Comparison of ENCODE assay signal across 23 cellular contexts in the genomic region with DNA sequence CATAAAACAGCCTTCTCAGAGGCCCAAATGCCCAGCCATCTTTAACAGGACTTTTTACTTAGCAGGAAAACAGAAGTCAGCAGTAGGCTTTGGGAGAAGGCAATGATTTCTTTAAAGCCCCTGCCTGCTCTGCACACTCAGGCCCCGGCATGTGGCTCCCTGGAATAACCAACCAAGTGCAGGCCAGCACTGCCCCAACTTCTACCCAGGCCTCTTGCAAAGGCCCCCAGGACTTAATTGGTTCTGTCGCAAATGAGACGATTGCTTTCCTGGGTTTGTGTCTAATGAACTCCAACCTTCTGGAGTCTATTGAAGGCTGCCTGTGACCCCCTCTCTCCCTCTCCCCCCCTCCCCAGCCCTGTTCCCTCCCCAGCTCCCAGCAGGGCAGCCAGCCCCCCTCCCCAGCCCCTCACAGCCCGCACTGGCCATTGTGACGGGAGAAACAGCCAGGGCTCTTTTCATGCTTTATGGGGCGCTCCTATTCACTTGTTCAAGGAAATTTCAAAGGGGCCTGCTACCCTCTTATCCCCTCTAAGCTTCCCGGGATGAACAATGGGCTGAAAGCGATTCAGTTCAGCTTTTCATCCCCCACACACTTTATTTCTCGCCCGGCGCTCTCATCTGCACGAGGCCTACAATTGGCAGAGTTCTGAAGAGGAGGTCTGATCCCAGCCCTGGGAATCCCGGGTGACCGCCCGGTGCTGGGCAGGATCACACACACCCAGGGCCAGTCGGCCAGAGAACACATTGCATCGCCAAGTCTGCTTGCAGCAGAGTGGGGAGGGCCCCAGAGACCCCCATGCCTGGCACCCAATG. TPM values are rescaled to one million over a fixed set of nuclear protein-coding genes. Genes with fewer than 3 reads are reported as not detected.
DNase-seq lines count a peak whose midpoint lies in the region; ATAC-seq, FAIRE-seq and TF ChIP-seq lines count a peak whose summit lies in the region.
"Had no signal": no experiment of that assay in that cellular context is flagged by ENCODE, and none has a peak within 500 bp of the region (broad histone marks: within the 10 kb centered on the region; RNA-seq: fewer than 3 reads in every experiment).

No MANE protein-coding gene starts in this region.

- 97% methylated on average over 17 of the region's 17 CpGs for WGBS in HepG2 (ENCODE audit: low lambda C conversion rate)

- no peaks in the 10 kb centered on the region for H3K9me3 Mint-ChIP-seq in Caco-2 (ENCODE audit: unreplicated experiment)
- H3K9me3 Mint-ChIP-seq: activated CD4-positive, alpha-beta T cell treated with anti-CD3 and anti-CD28 coated beads, Interleukin-2, amount 10 ng/mL, durations not matched to agents 24 days and 14 days; activated naive CD4-positive, alpha-beta T cell treated with anti-CD3 and anti-CD28 coated beads, Interleukin-2, amount 50 U/mL, for 72 hours; CD14-positive monocyte; HFFc6 had no signal

- peak overlapping the region; percentile 22 for H3K27ac Mint-ChIP-seq in Caco-2 (ENCODE audit: unreplicated experiment)
- H3K27ac Mint-ChIP-seq: activated CD4-positive, alpha-beta T cell treated with anti-CD3 and anti-CD28 coated beads, Interleukin-2, amount 10 ng/mL, durations not matched to agents 24 days and 14 days; HFFc6 had no signal

- H3K4me2 ChIP-seq in HepG2 (ENCODE audit: low read depth, low read length) = no peak overlapping the region
- H3K4me2 ChIP-seq: PC-9 had no signal

- no peak overlapping the region for H2AFZ ChIP-seq in HepG2 (ENCODE audit: low read length)
- H2AFZ ChIP-seq: PC-9 had no signal

- FAIRE-seq in HepG2 (lab: Jason Lieb, UNC) = no peak
- FAIRE-seq: A549, TTC549 had no signal

- H3K9me3 ChIP-seq in Caco-2 = no peaks in the 10 kb centered on the region
- H3K9me3 ChIP-seq in colonic mucosa = no peaks in the 10 kb centered on the region
- H3K9me3 ChIP-seq in HepG2 (ENCODE audit: low read length) = no peaks in the 10 kb centered on the region
- H3K9me3 ChIP-seq: A549, breast epithelium had no signal

- BruUV-seq in Caco-2 (replicated peaks; lab: Mats Ljungman, UMichigan) = no TSS peak
- no TSS peak for BruUV-seq in HepG2 (replicated peaks; lab: Mats Ljungman, UMichigan)

- no peak for TF ChIP-seq POLR2A in HepG2 (IDR thresholded peaks at IDR 0.05; ENCODE audit: insufficient read depth in 1 of 2, low read depth in 2 of 2, low read length in 2 of 2)

- TF ChIP-seq EP300 in HepG2 (IDR thresholded peaks at IDR 0.05; ENCODE audit: low read depth in 2 of 2, low read length in 2 of 2) = no peak
- no peak for TF ChIP-seq EP300 in HepG2 (CRISPR knock-in tag; IDR thresholded peaks at IDR 0.05; ENCODE audit: borderline replicate concordance)

- DNase-seq in Caco-2 (no peak), colonic mucosa (no peak), HepG2 (ENCODE audit: low spot score) (no peak), retina (peak; percentile 64), mucosa of gallbladder (ENCODE audit: low spot score) (no peak), inferior parietal cortex (ENCODE audit: extremely low spot score) (no peak), foreskin keratinocyte (no peak)
- DNase-seq: activated CD4-positive, alpha-beta T cell treated with anti-CD3 and anti-CD28 coated beads, Interleukin-2, amount 10 ng/mL, durations not matched to agents 24 days and 14 days; effector CD8-positive, alpha-beta T cell; HFFc6; IMR-90; mammary epithelial cell; MM.1S; NCI-H1930; NCI-H748 treated with DMSO at 0.1 percent for 48 hours; PC-9 had no signal

- no peak overlapping the region for H3K4me3 Mint-ChIP-seq in Caco-2 (ENCODE audit: unreplicated experiment)
- H3K4me3 Mint-ChIP-seq: activated CD4-positive, alpha-beta T cell treated with anti-CD3 and anti-CD28 coated beads, Interleukin-2, amount 10 ng/mL, durations not matched to agents 24 days and 14 days; CD14-positive monocyte; HFFc6 had no signal

- in situ Hi-C loops in HepG2 (cut with HindIII; ENCODE audit: extremely low pct_ligation_motif_present, low pct_unique_long_range_greater_than_20kb) = loop anchor here (5.0 to 25.0 kb wide), 2 partner anchors 254 to 616 kb away; no protein-coding TSS in a partner anchor

- peaks cover 44% of the 10 kb centered on the region for H3K79me2 ChIP-seq in HepG2 (ENCODE audit: insufficient read depth, low read length)

- POLR2A ChIA-PET in Caco-2 (lab: Charles Lee) = no interaction called here
- POLR2A ChIA-PET in HepG2 (lab: Yijun Ruan, JAX) = interaction anchor here (1.3 kb wide), 1 partner anchor 11 kb away, joined by 4 read pairs; no protein-coding TSS in a partner anchor

- peaks cover 60% of the 10 kb centered on the region for H3K4me1 Mint-ChIP-seq in Caco-2 (ENCODE audit: low read depth, unreplicated experiment)
- H3K4me1 Mint-ChIP-seq: CD14-positive monocyte had no signal

- TF ChIP-seq CTCF in Caco-2 (IDR thresholded peaks at IDR 0.05; ENCODE audit: insufficient read depth in 1 of 2, low read depth in 1 of 2, low read length in 1 of 2, severe bottlenecking in 1 of 2, unreplicated experiment in 1 of 2) (no peak), colonic mucosa (IDR thresholded peaks at IDR 0.05) (no peak), HepG2 (CRISPR knock-in tag; IDR thresholded peaks at IDR 0.05) (no peak), foreskin keratinocyte (conservative IDR thresholded peaks at IDR 0.05) (no peak)

- peak overlapping the region in 1 of 2 donors; percentile 66 for H3K9ac ChIP-seq in colonic mucosa (ENCODE audit: low read depth in 2 of 2, low read length in 2 of 2)
- H3K9ac ChIP-seq in HepG2 (ENCODE audit: insufficient read depth, low read depth, low read length) = no peak overlapping the region

- peaks cover 14% of the 10 kb centered on the region for H3K36me3 Mint-ChIP-seq in Caco-2 (ENCODE audit: insufficient read depth, unreplicated experiment)
- H3K36me3 Mint-ChIP-seq: CD14-positive monocyte had no signal

- intact Hi-C loops in Caco-2 (cut with micrococcal nuclease; ENCODE audit: unreplicated experiment) (no loop called here), colonic mucosa (cut with DNase I) (no loop called here), HepG2 (cut with micrococcal nuclease; ENCODE audit: unreplicated experiment) (no loop called here)

- TF ChIP-seq RAD21 in HepG2 (CRISPR knock-in tag; IDR thresholded peaks at IDR 0.05) = no peak

- peaks cover 32% of the 10 kb centered on the region for H4K20me1 ChIP-seq in HepG2 (ENCODE audit: insufficient read depth, low read length)

- CTCF ChIA-PET in Caco-2 (lab: Charles Lee) (no interaction called here), HepG2 (lab: Yijun Ruan, JAX; ENCODE audit: low intra/inter-chr PET ratio, low total read pairs) (no interaction called here)

- no peaks in the 10 kb centered on the region for H3K27me3 Mint-ChIP-seq in Caco-2 (ENCODE audit: insufficient read depth, unreplicated experiment)

- H3K27me3 ChIP-seq in Caco-2 (replicated peaks; ENCODE audit: control insufficient read depth, insufficient read depth, low read length) = no peaks in the 10 kb centered on the region
- H3K27me3 ChIP-seq in colonic mucosa = no peaks in the 10 kb centered on the region
- H3K27me3 ChIP-seq in HepG2 (ENCODE audit: control insufficient read depth in 1 of 2, insufficient read depth in 2 of 2, low read length in 2 of 2) = no peaks in the 10 kb centered on the region
- H3K27me3 ChIP-seq in foreskin keratinocyte = no peaks in the 10 kb centered on the region
- H3K27me3 ChIP-seq: breast epithelium had no signal

- ATAC-seq in HepG2 (no peak), foreskin keratinocyte (no peak), HG02852 (IDR thresholded peaks at IDR 0.05; ENCODE audit: unreplicated experiment) (no peak)
- ATAC-seq: A549; activated naive CD4-positive, alpha-beta T cell treated with anti-CD3 and anti-CD28 coated beads, Interleukin-2, amount 50 U/mL, for 72 hours; SK-N-SH treated with all-trans-retinoic acid at 6 μM for 48 hours had no signal

- no peak overlapping the region for H3K4me3 ChIP-seq in Caco-2 (ENCODE audit: low read depth, low read length)
- no peak overlapping the region for H3K4me3 ChIP-seq in colonic mucosa
- no peak overlapping the region for H3K4me3 ChIP-seq in HepG2 (replicated peaks in 1 of 3; ENCODE audit: insufficient read depth in 1 of 3, low read depth in 2 of 3, low read length in 3 of 3)
- H3K4me3 ChIP-seq: A549, breast epithelium, PC-9 had no signal

- H3K36me3 ChIP-seq in Caco-2 (ENCODE audit: control insufficient read depth, insufficient read depth, low read length) (peaks cover 3% of the 10 kb centered on the region; the same call in 1 of the 2 replicates), colonic mucosa (no peaks in the 10 kb centered on the region), HepG2 (replicated peaks in 1 of 2; ENCODE audit: control insufficient read depth in 1 of 2, insufficient read depth in 2 of 2, low read length in 2 of 2) (peaks cover 65 to 97% of the 10 kb centered on the region in 2 experiments)
- H3K36me3 ChIP-seq: breast epithelium had no signal

- H3K27ac ChIP-seq in colonic mucosa (peak overlapping the region; percentile 75), HepG2 (ENCODE audit: extremely low read length, insufficient read depth, low read length) (no peak overlapping the region), foreskin keratinocyte (no peak overlapping the region)
- H3K27ac ChIP-seq: PC-9 had no signal

- H3K4me1 ChIP-seq in Caco-2 (peaks cover 75% of the 10 kb centered on the region), colonic mucosa (peaks cover 10% of the 10 kb centered on the region), HepG2 (ENCODE audit: insufficient read depth, low read length) (peaks cover 35% of the 10 kb centered on the region), foreskin keratinocyte (no peaks in the 10 kb centered on the region)
- H3K4me1 ChIP-seq: breast epithelium had no signal

RNA-seq across cellular contexts. Expression of a gene that starts 15.5 kb away (rescaled TPM):
- total RNA-seq in Caco-2 (2022) (141 and 168 TPM in 2 replicates), colonic mucosa (10 to 100 TPM; 38.0 to 41.6 TPM), HepG2 (2016; rRNA removed; fragmentation: Illumina TruSeq; extraction: Trizol) (53.8 and 58.6 TPM in 2 replicates), mucosa of gallbladder (14.4 TPM), foreskin keratinocyte (0.21 and 0.34 TPM in 2 replicates)
- 12.0 and 13.7 TPM in 2 replicates for total RNA-seq in HepG2 (2016; cell fraction: cytosol; rRNA removed; fragmentation: Illumina TruSeq; extraction: Trizol; ENCODE audit: low read depth)
- 45.1 and 59.6 TPM in 2 replicates for total RNA-seq in HepG2 (2016; cell fraction: insoluble cytoplasmic fraction; rRNA removed; fragmentation: Illumina TruSeq; extraction: Trizol)
- total RNA-seq in HepG2 (2016; cell fraction: membrane; rRNA removed; fragmentation: Illumina TruSeq; extraction: Trizol) = 27.0 and 28.7 TPM in 2 replicates
- 79.3 and 81.9 TPM in 2 replicates for total RNA-seq in HepG2 (2016; cell fraction: nucleus; rRNA removed; fragmentation: Illumina TruSeq; extraction: Trizol)
- polyA plus RNA-seq in HepG2 (2011; rRNA removed) (55.0 and 63.4 TPM in 2 replicates), foreskin keratinocyte (0.07 TPM in 2 replicates)
- 29.9 and 39.9 TPM in 2 replicates for polyA plus RNA-seq in HepG2 (2011; cell fraction: cytosol; rRNA removed)
- 126 and 210 TPM in 2 replicates for polyA plus RNA-seq in HepG2 (2011; cell fraction: nucleus; rRNA removed)
- polyA plus RNA-seq in HepG2 (2012) = 55.5 and 56.3 TPM in 2 replicates
- polyA plus RNA-seq in HepG2 (2016; cell fraction: cytosol; fragmentation: Illumina TruSeq; extraction: Trizol; ENCODE audit: low read depth) = 2.0 and 2.2 TPM in 2 replicates
- 34.3 and 44.8 TPM in 2 replicates for polyA plus RNA-seq in HepG2 (2016; cell fraction: insoluble cytoplasmic fraction; fragmentation: Illumina TruSeq; extraction: Trizol; ENCODE audit: low read depth)
- 9.2 and 9.3 TPM in 2 replicates for polyA plus RNA-seq in HepG2 (2016; cell fraction: membrane; fragmentation: Illumina TruSeq; extraction: Trizol; ENCODE audit: low read depth)
- 115 and 117 TPM in 2 replicates for polyA plus RNA-seq in HepG2 (2016; cell fraction: nucleus; fragmentation: Illumina TruSeq; extraction: Trizol; ENCODE audit: insufficient read depth, low read depth)
- polyA minus RNA-seq in HepG2 (2011; rRNA and poly(A)+ RNA removed; ENCODE audit: low replicate concordance) = 0.09 and 105 TPM in 2 replicates
- 43.2 and 45.6 TPM in 2 replicates for polyA minus RNA-seq in HepG2 (2011; cell fraction: cytosol; rRNA and poly(A)+ RNA removed)
- polyA minus RNA-seq in HepG2 (2011; cell fraction: nucleus; rRNA and poly(A)+ RNA removed) = 175 and 211 TPM in 2 replicates
